Comparison of ENCODE assay signal across 8 cellular contexts in the genomic region with DNA sequence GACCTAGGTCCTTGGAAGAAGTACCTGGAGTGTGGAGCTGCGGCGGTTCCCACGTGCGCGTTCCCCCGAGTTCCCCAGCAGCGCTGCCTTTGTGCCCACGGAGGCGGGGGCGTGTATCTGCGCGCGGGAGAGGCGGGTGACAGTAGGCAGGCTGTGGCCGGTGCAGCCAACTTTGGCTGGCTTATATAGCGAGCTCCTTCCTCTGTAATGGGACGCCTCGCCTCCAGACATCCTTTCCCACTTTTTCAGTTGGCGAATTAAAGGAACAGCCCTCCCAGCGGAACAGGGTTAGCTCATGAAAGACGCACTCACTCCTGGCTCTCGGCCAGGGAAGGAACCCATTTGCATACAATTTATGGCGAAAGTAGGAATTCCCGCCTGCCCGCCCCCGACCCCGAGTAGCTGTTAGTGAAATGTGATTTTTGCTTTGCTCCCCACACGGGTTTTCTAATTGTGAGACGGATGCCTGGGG.
DNase-seq lines count a peak whose midpoint lies in the region; ATAC-seq, FAIRE-seq and TF ChIP-seq lines count a peak whose summit lies in the region.

A gene (minus strand): TSS at position 159 of the 472 bp plus-strand sequence. CDS start 27,139 bp downstream, outside the sequence.

- H3K4me3 ChIP-seq in parathyroid adenoma (ENCODE audit: low read depth, low read length), result peak within 1 kb of the TSS; percentile 5

- no peaks in the 10 kb centered on the region for H3K4me1 ChIP-seq in parathyroid adenoma

- FAIRE-seq in HTR-8/SVneo (lab: Jason Lieb, UNC), result no peak

- peak; percentile 28 for DNase-seq in HTR-8/SVneo (ENCODE audit: insufficient read length, low spot score)
- peak; percentile 69 for DNase-seq in T1000 (lab: John Stamatoyannopoulos, UW)
- DNase-seq in head of caudate nucleus, result peak; percentile 4 to 76 (median 54)
- no peak for DNase-seq in activated CD8-positive, alpha-beta memory T cell treated with anti-CD3 and anti-CD28 coated beads, Interleukin-2, amount 50 U/mL, for 48 hours
- DNase-seq in stimulated activated naive CD4-positive, alpha-beta T cell (lab: John Stamatoyannopoulos, UW), result no peak
- no peak for DNase-seq in activated naive CD4-positive, alpha-beta T cell (lab: John Stamatoyannopoulos, UW)

- no peak within 1 kb of the TSS for H3K9ac ChIP-seq in parathyroid adenoma

- no peak within 1 kb of the TSS for H2AFZ ChIP-seq in parathyroid adenoma

- intact Hi-C loops in head of caudate nucleus (cut with DNase I), result no loop called here

- H3K79me2 ChIP-seq in parathyroid adenoma, result no peaks in the 10 kb centered on the region

- no peak within 1 kb of the TSS for H3K27ac ChIP-seq in parathyroid adenoma

- H3K4me2 ChIP-seq in parathyroid adenoma (ENCODE audit: low read length), result peak within 1 kb of the TSS; percentile 61

- no peaks in the 10 kb centered on the region for H3K27me3 ChIP-seq in parathyroid adenoma (ENCODE audit: control insufficient read depth, insufficient read depth, low read length)

- no peak for TF ChIP-seq CTCF in parathyroid adenoma (IDR thresholded peaks at IDR 0.05)

- no peaks in the 10 kb centered on the region for H3K36me3 ChIP-seq in parathyroid adenoma (ENCODE audit: control insufficient read depth, insufficient read depth, low read length)

- no peaks in the 10 kb centered on the region for H3K9me3 ChIP-seq in parathyroid adenoma (ENCODE audit: control insufficient read depth, low read length)

- ATAC-seq in HG02981 (IDR thresholded peaks at IDR 0.05; ENCODE audit: unreplicated experiment), result no peak

Comparison
In these comparisons a context has a peak if more than half of its experiments do, and no peak if none do; other contexts are left out.
1. DNase-seq: peak in HTR-8/SVneo (single experiment), T1000 (single experiment) and head of caudate nucleus (42 of 42); none in activated CD8-positive, alpha-beta memory T cell treated with anti-CD3 and anti-CD28 coated beads, Interleukin-2, amount 50 U/mL, for 48 hours (single experiment), stimulated activated naive CD4-positive, alpha-beta T cell (0 of 6) and activated naive CD4-positive, alpha-beta T cell (0 of 4).